Comparison of ENCODE assay signal across 1 cellular context in genomic region chr21:25801217-25802015, GRCh38.
TF ChIP-seq lines count a peak whose summit lies in the region.

No MANE protein-coding gene starts in this region.

TF ChIP-seq in GM23338, 12 proteins besides CTCF, POLR2A, EP300 and RAD21 (continued from another document):
- peak; percentile 14 for TF ChIP-seq REST (IDR thresholded peaks at IDR 0.05; ENCODE audit: unreplicated experiment)
